Comparison of ENCODE assay signal across 8 cellular contexts in genomic region chr17:82133160-82133953, GRCh38. TPM values are rescaled to one million over a fixed set of nuclear protein-coding genes. Genes with fewer than 3 reads are reported as not detected.
DNase-seq lines count a peak whose midpoint lies in the region; ATAC-seq and TF ChIP-seq lines count a peak whose summit lies in the region.
"Not testable (repeated sequence)": the region's sequence is repeated elsewhere in the genome, so short reads cannot be mapped to it uniquely, and the experiment has no call there.

No MANE protein-coding gene starts in this region.

- peak overlapping the region; percentile 62 for H3K27ac ChIP-seq in C4-2B
- H3K27ac ChIP-seq in adrenal gland = peak overlapping the region in 4 of 5 donors; percentile 32 to 56 (median 49)
- peak overlapping the region; percentile 60 for H3K27ac ChIP-seq in epithelial cell of prostate
- peak overlapping the region in 1 of 2 donors; percentile 88 for H3K27ac ChIP-seq in testis

- H3K27me3 ChIP-seq in adrenal gland, testis: not testable (repeated sequence)

- H3K4me3 ChIP-seq in adrenal gland, testis: not testable (repeated sequence)

- ATAC-seq in omental fat pad (ENCODE audit: low FRiP score) = peak; percentile 57

- TF ChIP-seq CTCF in C4-2B (conservative IDR thresholded peaks at IDR 0.05); adrenal gland (IDR thresholded peaks at IDR 0.05); omental fat pad (IDR thresholded peaks at IDR 0.05); testis (IDR thresholded peaks at IDR 0.05): not testable (repeated sequence)

- not testable (repeated sequence) for H3K36me3 ChIP-seq in adrenal gland (replicated peaks in 1 of 2); testis (ENCODE audit: low read depth, missing control alignments)

- DNase-seq in HK-2 (ENCODE audit: unreplicated experiment) (peak; percentile 34), NCI-H226 (peak; percentile 13), adrenal gland (peak in 6 of 7 donors; percentile 51 to 79 (median 62)), epithelial cell of prostate (ENCODE audit: low read depth, low spot score) (peak; percentile 37), iris pigment epithelial cell (ENCODE audit: low read depth) (peak; percentile 72), testis (peak; percentile 49)
- not testable (repeated sequence) for DNase-seq in omental fat pad (ENCODE audit: low spot score)

- TF ChIP-seq POLR2A in adrenal gland (IDR thresholded peaks at IDR 0.05); testis (IDR thresholded peaks at IDR 0.05): not testable (repeated sequence)

- 58 to 76% (median 70%) methylated on average over 8 of the region's 8 CpGs for WGBS in adrenal gland, 4 donors
- 62 to 77% methylated on average over 8 of the region's 8 CpGs for WGBS in testis, 2 donors

- H3K4me1 ChIP-seq in adrenal gland (replicated peaks in 1 of 2); testis: not testable (repeated sequence)

- not testable (repeated sequence) for H3K9me3 ChIP-seq in adrenal gland (replicated peaks in 1 of 3); testis

- intact Hi-C loops in adrenal gland (cut with DNase I); testis (cut with DNase I; ENCODE audit: low total_unique reads): not testable (repeated sequence)

RNA-seq across cellular contexts. Expression of gene FASN, which starts 35.3 kb away (rescaled TPM):
- total RNA-seq in adrenal gland (100 to 1,000 TPM in 3 of 8 donors, 10 to 100 TPM in 5; 64.0 to 276 (median 85.6) TPM), omental fat pad (1,000 to 10,000 TPM in 1 of 4 donors, 100 to 1,000 TPM in 3; 313 to 1,522 (median 467) TPM), testis (10 to 100 TPM; 76.2 to 93.0 TPM)
- polyA plus RNA-seq in adrenal gland (100 to 1,000 TPM in 1 of 3 donors, 10 to 100 TPM in 2; 18.9 to 273 (median 59.0) TPM), testis (ENCODE audit: insufficient read depth, low read depth, low replicate concordance) (47.6 TPM)
